In the genomic region with DNA sequence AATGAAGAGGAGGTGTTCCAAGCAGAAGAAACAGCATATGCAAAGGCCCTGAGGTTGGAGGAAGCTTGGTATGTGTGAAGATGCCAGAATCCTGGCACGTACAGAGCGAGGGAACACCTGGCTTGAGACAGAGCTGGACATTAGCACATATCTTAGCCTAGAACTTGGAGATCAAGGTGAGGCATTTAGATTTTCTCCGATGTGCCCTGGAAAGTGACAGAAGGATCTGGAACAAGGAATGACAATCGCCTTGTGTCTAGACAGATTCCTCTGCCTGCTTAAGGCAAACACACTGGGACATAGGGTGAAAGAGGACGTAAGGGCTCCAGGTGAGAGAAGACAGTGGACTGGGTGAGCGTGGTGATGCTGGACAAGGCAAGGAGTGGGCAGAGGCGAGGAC, we compare ENCODE assay signal across 10 cellular contexts. TPM values are rescaled to one million over a fixed set of nuclear protein-coding genes. Genes with fewer than 3 reads are reported as not detected.
"Had no signal": no experiment of that assay in that cellular context is flagged by ENCODE, and none has a peak within 500 bp of the region (broad histone marks: within the 10 kb centered on the region; RNA-seq: fewer than 3 reads in every experiment).

No MANE protein-coding gene starts in this region.

- H3K4me3 ChIP-seq: GM23248, HAP-1, K562 had no signal

- DNase-seq: GM23248, GOT3, H7, KG1 had no signal

- H3K4me1 ChIP-seq: HAP-1 had no signal

- H2AFZ ChIP-seq: GM23248 had no signal

- H3K9ac ChIP-seq: GM23248 had no signal

- H3K36me3 ChIP-seq: HAP-1 had no signal

- H3K27ac ChIP-seq: GM23248, HL-60 had no signal

- H3K9me3 ChIP-seq: HAP-1 had no signal

- ATAC-seq: HCT116, HepG2, K562 had no signal

RNA-seq across cellular contexts. Expression of a gene that starts 32.2 kb away (rescaled TPM):
- total RNA-seq: GM23248, H4, HepG2, K562 had no signal
- polyA plus RNA-seq: GM23248, HepG2, K562 had no signal
